Comparison of ENCODE assay signal across 1 cellular context in genomic region chr11:19597876-19598275, GRCh38.
TF ChIP-seq lines count a peak whose summit lies in the region.

No MANE protein-coding gene starts in this region.

TF ChIP-seq in H1, 55 proteins besides CTCF, POLR2A, EP300 and RAD21 (continued from another document):
- no peak for TF ChIP-seq MAX (IDR thresholded peaks at IDR 0.05)
- no peak for TF ChIP-seq TCF12 (IDR thresholded peaks at IDR 0.05; ENCODE audit: low read depth, low read length)
- TF ChIP-seq SIN3A (conservative IDR thresholded peaks at IDR 0.05 in 1 of 2, IDR thresholded peaks at IDR 0.05 in 1 of 2; ENCODE audit: low read depth in 1 of 2, low read length in 2 of 2) = no peak
- TF ChIP-seq MAFK (IDR thresholded peaks at IDR 0.05; ENCODE audit: low read depth, low read length) = no peak
